ENCODE assay signal across 1 cellular context in genomic region chr6:129539032-129539431, GRCh38.
TF ChIP-seq lines count a peak whose summit lies in the region.

No MANE protein-coding gene starts in this region.

TF ChIP-seq in HepG2, 621 proteins besides CTCF, POLR2A, EP300 and RAD21 (continued from another document):
- TF ChIP-seq, protein P1, sequence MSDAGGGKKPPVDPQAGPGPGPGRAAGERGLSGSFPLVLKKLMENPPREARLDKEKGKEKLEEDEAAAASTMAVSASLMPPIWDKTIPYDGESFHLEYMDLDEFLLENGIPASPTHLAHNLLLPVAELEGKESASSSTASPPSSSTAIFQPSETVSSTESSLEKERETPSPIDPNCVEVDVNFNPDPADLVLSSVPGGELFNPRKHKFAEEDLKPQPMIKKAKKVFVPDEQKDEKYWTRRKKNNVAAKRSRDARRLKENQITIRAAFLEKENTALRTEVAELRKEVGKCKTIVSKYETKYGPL (CRISPR knock-in tag; IDR thresholded peaks at IDR 0.05) = no peak
- TF ChIP-seq ZNF496 (CRISPR knock-in tag; IDR thresholded peaks at IDR 0.05; ENCODE audit: insufficient replicate concordance) (no peak), ZNF614 (CRISPR knock-in tag; IDR thresholded peaks at IDR 0.05; ENCODE audit: borderline replicate concordance) (no peak), ZNF362 (CRISPR knock-in tag; IDR thresholded peaks at IDR 0.05; ENCODE audit: borderline replicate concordance) (no peak), KDM5B (CRISPR knock-in tag; IDR thresholded peaks at IDR 0.05; ENCODE audit: borderline replicate concordance) (no peak)
